In genomic region chr2:149661844-149662243, GRCh38 we compare ENCODE assay signal across 14 cellular contexts.
DNase-seq lines count a peak whose midpoint lies in the region; ATAC-seq, FAIRE-seq and TF ChIP-seq lines count a peak whose summit lies in the region.
"Had no signal": no experiment of that assay in that cellular context is flagged by ENCODE, and none has a peak within 500 bp of the region (broad histone marks: within the 10 kb centered on the region; RNA-seq: fewer than 3 reads in every experiment).

No MANE protein-coding gene starts in this region.

- H2AFZ ChIP-seq in OCI-LY7 (ENCODE audit: low read length), result no peak overlapping the region

- intact Hi-C loops in left ventricle myocardium superior (cut with micrococcal nuclease) (no loop called here), left ventricle myocardium inferior (cut with micrococcal nuclease) (no loop called here), left colon (cut with DNase I, micrococcal nuclease) (no loop called here), sigmoid colon (cut with DNase I) (no loop called here), OCI-LY7 (cut with micrococcal nuclease; ENCODE audit: unreplicated experiment) (no loop called here)

- DNase-seq in left ventricle myocardium superior (no peak), left ventricle myocardium inferior (no peak), astrocyte of the spinal cord (ENCODE audit: low read depth, low spot score) (peak; percentile 74), left colon (peak; percentile 31 to 34), sigmoid colon (no peak), D721Med (ENCODE audit: insufficient read length, low spot score) (no peak), OCI-LY7 (ENCODE audit: low spot score) (no peak), NCI-H2029 treated with DMSO at 0.1 percent for 48 hours (lab: John Stamatoyannopoulos, UW) (no peak)
- DNase-seq: CD4-positive, CD25-positive, alpha-beta regulatory T cell; effector CD4-positive, alpha-beta T cell; islet precursor cell; stimulated activated CD4-positive, alpha-beta T cell treated with anti-CD3 and anti-CD28 coated beads, Interleukin-12 subunit alpha, Interleukin-12 subunit beta, amount 100 ng/mL, for 4 hours; stimulated activated naive CD8-positive, alpha-beta T cell treated with anti-CD3 and anti-CD28 coated beads, Interleukin-15, Interleukin-2, amounts not matched to agents 100 U/mL and 50 U/mL, for 24 hours had no signal

- H3K9me3 ChIP-seq in left ventricle myocardium inferior (replicated peaks), result peaks cover 5% of the 10 kb centered on the region
- H3K9me3 ChIP-seq in sigmoid colon, result no peaks in the 10 kb centered on the region
- no peaks in the 10 kb centered on the region for H3K9me3 ChIP-seq in OCI-LY7 (ENCODE audit: low read length)

- 13 to 45% methylated on average over 1 of the region's 1 CpG for WGBS in sigmoid colon, 2 donors

- no peak overlapping the region for H3K4me2 ChIP-seq in OCI-LY7 (ENCODE audit: low read length)

- H3K4me3 ChIP-seq in left ventricle myocardium inferior (no peak overlapping the region), astrocyte of the spinal cord (ENCODE audit: low read depth, low read length) (no peak overlapping the region), sigmoid colon (no peak overlapping the region), OCI-LY7 (ENCODE audit: low read depth, low read length, poor library complexity, severe bottlenecking) (no peak overlapping the region)

- H3K79me2 ChIP-seq in OCI-LY7 (ENCODE audit: insufficient read depth, low read depth, low read length), result no peaks in the 10 kb centered on the region

- FAIRE-seq in D721Med (lab: Jason Lieb, UNC), result no peak

- in situ Hi-C loops in astrocyte of the spinal cord (cut with HindIII; ENCODE audit: low sequenced_read_pairs), result no loop called here

- H3K27ac ChIP-seq in left ventricle myocardium inferior (replicated peaks) (no peak overlapping the region), sigmoid colon (no peak overlapping the region), OCI-LY7 (ENCODE audit: low read depth, low read length, poor library complexity, severe bottlenecking) (no peak overlapping the region)
- H3K27ac ChIP-seq: VCaP had no signal

- no peak for TF ChIP-seq POLR2A in sigmoid colon (IDR thresholded peaks at IDR 0.05)

- BruUV-seq in OCI-LY7 (replicated peaks; lab: Mats Ljungman, UMichigan), result no TSS peak

- POLR2A ChIA-PET in OCI-LY7 (lab: Charles Lee), result no interaction called here

- no peaks in the 10 kb centered on the region for H3K4me1 ChIP-seq in left ventricle myocardium inferior
- H3K4me1 ChIP-seq in sigmoid colon, result peaks cover 0 to 5% (median 0%) of the 10 kb centered on the region in 4 donors
- no peaks in the 10 kb centered on the region for H3K4me1 ChIP-seq in OCI-LY7 (ENCODE audit: insufficient read depth, low read length, poor library complexity, severe bottlenecking)

- H3K27me3 ChIP-seq in left ventricle myocardium inferior (ENCODE audit: low read depth), result no peaks in the 10 kb centered on the region
- no peaks in the 10 kb centered on the region for H3K27me3 ChIP-seq in sigmoid colon

- no peaks in the 10 kb centered on the region for H3K36me3 ChIP-seq in left ventricle myocardium inferior
- no peaks in the 10 kb centered on the region for H3K36me3 ChIP-seq in sigmoid colon
- no peaks in the 10 kb centered on the region for H3K36me3 ChIP-seq in OCI-LY7 (ENCODE audit: insufficient read depth, low read length)

- peak; percentile 55 for ATAC-seq in left ventricle myocardium superior
- ATAC-seq in left colon, result peak; percentile 97
- ATAC-seq: stimulated activated naive CD8-positive, alpha-beta T cell treated with anti-CD3 and anti-CD28 coated beads, Interleukin-15, Interleukin-2, amounts not matched to agents 100 U/mL and 50 U/mL, for 24 hours had no signal

- H4K20me1 ChIP-seq in OCI-LY7 (ENCODE audit: insufficient read depth, low read length), result no peaks in the 10 kb centered on the region

- no peak for TF ChIP-seq EP300 in sigmoid colon (IDR thresholded peaks at IDR 0.05)

- TF ChIP-seq CTCF in left ventricle myocardium inferior (IDR thresholded peaks at IDR 0.05; ENCODE audit: borderline replicate concordance) (no peak), astrocyte of the spinal cord (IDR thresholded peaks at IDR 0.05; ENCODE audit: low read depth, low read length) (no peak), sigmoid colon (IDR thresholded peaks at IDR 0.05) (no peak), D721Med (IDR thresholded peaks at IDR 0.05; ENCODE audit: insufficient read depth, missing control alignments) (no peak), OCI-LY7 (conservative IDR thresholded peaks at IDR 0.05; ENCODE audit: low read length) (no peak)

- no peaks in the 10 kb centered on the region; the same call in 1 of the 2 replicates for H3K9me2 ChIP-seq in OCI-LY7 (ENCODE audit: insufficient read depth, low read length)

- CTCF ChIA-PET in OCI-LY7 (lab: Charles Lee; ENCODE audit: unreplicated experiment), result no interaction called here

Comparison
In these comparisons a context has a peak if more than half of its experiments do, and no peak if none do; other contexts are left out.
1. DNase-seq: peak in astrocyte of the spinal cord (single experiment) and left colon (2 of 2); none in left ventricle myocardium superior (single experiment), left ventricle myocardium inferior (single experiment), sigmoid colon (single experiment), D721Med (single experiment), OCI-LY7 (single experiment) and NCI-H2029 treated with DMSO at 0.1 percent for 48 hours (single experiment).